In the genomic region with DNA sequence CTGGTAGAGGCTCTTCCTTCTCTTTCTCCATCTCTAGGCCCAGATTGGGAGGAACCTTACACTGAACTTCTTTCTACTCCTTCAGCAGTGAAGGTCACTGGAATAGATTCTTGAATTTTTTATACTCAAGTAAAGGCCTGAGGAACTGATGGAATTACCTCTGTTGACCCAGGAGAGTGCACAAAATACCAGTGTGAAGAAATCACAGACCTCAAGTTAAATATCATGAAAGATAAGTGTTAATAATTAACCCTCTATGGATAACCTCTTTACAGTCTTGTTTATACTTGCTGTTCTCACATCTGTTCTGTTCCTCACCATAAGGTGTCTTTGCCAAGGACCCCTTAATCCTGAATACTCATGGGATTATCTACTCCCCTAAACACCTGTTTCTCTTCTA, we compare ENCODE assay signal across 20 cellular contexts.
"Had no signal": no experiment of that assay in that cellular context is flagged by ENCODE, and none has a peak within 500 bp of the region (broad histone marks: within the 10 kb centered on the region; RNA-seq: fewer than 3 reads in every experiment).

No MANE protein-coding gene starts in this region.

- DNase-seq: activated CD4-positive, alpha-beta T cell treated with anti-CD3 and anti-CD28 coated beads for 4 hours; activated CD4-positive, alpha-beta T cell treated with anti-CD3 and anti-CD28 coated beads, Interleukin-2, amount 50 U/mL, for 4 hours; activated CD8-positive, alpha-beta memory T cell treated with anti-CD3 and anti-CD28 coated beads, Interleukin-2, amount 50 U/mL, for 48 hours; activated CD8-positive, alpha-beta T cell treated with anti-CD3 and anti-CD28 coated beads, Interleukin-2, amount 10 ng/mL, durations not matched to agents 7 days and 5 days; activated naive CD4-positive, alpha-beta T cell treated with anti-CD3 and anti-CD28 coated beads, Interleukin-2, amount 50 U/mL, for 16 hours; activated naive CD8-positive, alpha-beta T cell treated with anti-CD3 and anti-CD28 coated beads, Interleukin-2, amount 10 ng/mL, durations not matched to agents 7 days and 5 days; activated T-cell treated with anti-CD3 and anti-CD28 coated beads, Interleukin-2, amount 50 U/mL, for 1 hour; adrenal gland; anterior cingulate cortex; MM.1S; NCI-H1105; NCI-H1436; NCI-H1694 treated with DMSO at 0.1 percent for 48 hours; NCI-H2029 treated with DMSO at 0.1 percent for 48 hours; NCI-H2227 treated with DMSO at 0.1 percent for 48 hours; NCI-H446 treated with DMSO at 0.1 percent for 48 hours; NCI-H526 treated with DMSO at 0.1 percent for 48 hours; Peyer's patch; SHP77 had no signal

- ATAC-seq: activated CD4-positive, CD25-positive, alpha-beta regulatory T cell treated with anti-CD3 and anti-CD28 coated beads, Interleukin-2, amount 50 U/mL, for 24 hours; activated CD8-positive, alpha-beta T cell treated with anti-CD3 and anti-CD28 coated beads, Interleukin-2, amount 10 ng/mL, durations not matched to agents 7 days and 5 days had no signal
